14 cellular contexts compared by ENCODE assay signal in the genomic region with DNA sequence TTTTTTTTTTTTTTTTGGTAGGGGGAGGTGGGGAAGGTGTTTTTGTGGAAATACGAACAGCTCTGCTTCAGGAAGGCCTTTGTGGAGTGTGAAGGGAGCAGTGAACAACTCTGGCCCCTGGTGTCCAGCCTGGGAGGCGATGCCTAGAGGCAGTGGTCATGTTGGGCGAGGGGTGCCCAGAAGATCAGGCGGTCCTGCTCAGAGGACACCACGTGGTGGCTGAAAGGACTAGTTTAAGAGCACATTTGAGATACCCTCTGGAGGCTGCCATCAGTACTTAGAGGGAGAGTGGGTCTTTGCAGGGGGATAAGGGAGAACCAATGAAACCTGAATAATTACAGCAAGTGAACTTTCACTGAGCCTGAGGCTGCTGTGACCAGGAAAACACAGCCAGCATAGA. TPM values are rescaled to one million over a fixed set of nuclear protein-coding genes. Genes with fewer than 3 reads are reported as not detected.
A peak's percentile ranks its signal among the peaks of the same experiment; 100 is the strongest.
DNase-seq lines count a peak whose midpoint lies in the region; ATAC-seq and TF ChIP-seq lines count a peak whose summit lies in the region.
"Had no signal": no experiment of that assay in that cellular context is flagged by ENCODE, and none has a peak within 500 bp of the region (broad histone marks: within the 10 kb centered on the region; RNA-seq: fewer than 3 reads in every experiment).

No MANE protein-coding gene starts in this region.

- H3K23ac ChIP-seq in IMR-90 (ENCODE audit: low read depth, low read length) (no peak overlapping the region), neuronal stem cell (ENCODE audit: low read depth, low read length, poor library complexity) (no peak overlapping the region)

- 89% methylated on average over 2 of the region's 5 CpGs; no CpG with 5 or more reads in 1 of the 2 experiments for WGBS in IMR-90 (ENCODE audit: extremely low coverage in 2 of 2, insufficient read length in 1 of 2), 2 experiments
- WGBS in endodermal cell (ENCODE audit: insufficient coverage in 1 of 2, insufficient read length in 1 of 2), 2 experiments: 84 to 87% methylated on average over 3 to 5 of the region's 5 CpGs
- WGBS in neuronal stem cell (ENCODE audit: extremely low coverage in 2 of 2, insufficient read length in 2 of 2, insufficient replicate concordance in 1 of 2), 2 donors: no CpG with 5 or more reads among the region's 5 CpGs

- no peak overlapping the region for H3K4me2 ChIP-seq in GM23338
- H3K4me2 ChIP-seq in IMR-90 (ENCODE audit: low read depth, low read length): no peak overlapping the region
- no peak overlapping the region for H3K4me2 ChIP-seq in neuronal stem cell (ENCODE audit: insufficient read depth, low read length, poor library complexity, severe bottlenecking)

- dilution Hi-C loops in IMR-90 (cut with HindIII; ENCODE audit: low sequenced_read_pairs, unreplicated experiment): no loop called here

- TF ChIP-seq CTCF in GM23338 (conservative IDR thresholded peaks at IDR 0.05; ENCODE audit: low read depth in 2 of 2): 0 out of 4 replicates have a peak, but pooled peaks of 1 of the 2 experiments have one; percentile 12
- no peak for TF ChIP-seq CTCF in IMR-90 (conservative IDR thresholded peaks at IDR 0.05; ENCODE audit: low read depth, low read length)
- TF ChIP-seq CTCF in endodermal cell (conservative IDR thresholded peaks at IDR 0.05): peak; percentile 24
- no peak for TF ChIP-seq CTCF in chondrocyte (IDR thresholded peaks at IDR 0.05)

- H3K36me3 ChIP-seq in GM23338 (ENCODE audit: insufficient read depth) (no peaks in the 10 kb centered on the region), IMR-90 (ENCODE audit: control insufficient read depth, insufficient read depth, low read length) (no peaks in the 10 kb centered on the region), endodermal cell (ENCODE audit: control insufficient read depth, insufficient read depth, low read length) (no peaks in the 10 kb centered on the region), neuronal stem cell (replicated peaks in 1 of 2; ENCODE audit: control insufficient read depth in 2 of 2, insufficient read depth in 2 of 2, low read length in 2 of 2) (no peaks in the 10 kb centered on the region)

- H4K20me1 ChIP-seq in GM23338 (replicated peaks; ENCODE audit: insufficient read depth) (no peaks in the 10 kb centered on the region), IMR-90 (ENCODE audit: insufficient read depth, low read length) (no peaks in the 10 kb centered on the region)

- no peaks in the 10 kb centered on the region for H3K9me1 ChIP-seq in IMR-90 (ENCODE audit: insufficient read depth, low read length)

- H3K9me2 ChIP-seq in GM23338 (ENCODE audit: insufficient read depth): no peaks in the 10 kb centered on the region

- H3K79me1 ChIP-seq in IMR-90 (ENCODE audit: low read depth in 1 of 2, low read length in 2 of 2) (no peaks in the 10 kb centered on the region), neuronal stem cell (ENCODE audit: low read depth, low read length) (no peaks in the 10 kb centered on the region)

- POLR2A ChIA-PET in IMR-90 (lab: Charles Lee; ENCODE audit: unreplicated experiment): no interaction called here

- CTCF ChIA-PET in IMR-90 (lab: Yijun Ruan, JAX): no interaction called here

- no peak for TF ChIP-seq POLR2A in IMR-90 (IDR thresholded peaks at IDR 0.05; ENCODE audit: low read depth, low read length)

- no peak overlapping the region for H4K5ac ChIP-seq in IMR-90 (ENCODE audit: low read depth, low read length)

- H3K27me3 ChIP-seq in GM23338 (ENCODE audit: insufficient read depth) (no peaks in the 10 kb centered on the region), IMR-90 (ENCODE audit: control insufficient read depth, insufficient read depth, low read length) (peaks cover 4% of the 10 kb centered on the region), endodermal cell (ENCODE audit: control insufficient read depth, insufficient read depth, low read length, poor library complexity, severe bottlenecking) (no peaks in the 10 kb centered on the region), neuronal stem cell (ENCODE audit: control insufficient read depth in 3 of 3, insufficient read depth in 3 of 3, low read depth in 1 of 3, low read length in 3 of 3) (no peaks in the 10 kb centered on the region)

- intact Hi-C loops in IMR-90 (cut with micrococcal nuclease): no loop called here

- in situ Hi-C loops in IMR-90 (cut with MboI; ENCODE audit: low sequenced_read_pairs): no loop called here

- TF ChIP-seq RAD21 in IMR-90 (IDR thresholded peaks at IDR 0.05; ENCODE audit: low read length): no peak

- H3K27ac ChIP-seq in GM23338 (ENCODE audit: low read depth) (no peak overlapping the region), IMR-90 (ENCODE audit: insufficient read depth, low read length) (no peak overlapping the region), endodermal cell (ENCODE audit: low read depth, low read length) (no peak overlapping the region), neuronal stem cell (replicated peaks; ENCODE audit: low read length) (no peak overlapping the region)

- no peak overlapping the region for H3K18ac ChIP-seq in IMR-90 (ENCODE audit: low read depth, low read length)
- H3K18ac ChIP-seq in neuronal stem cell (ENCODE audit: low read length): peak overlapping the region; percentile 78

- no peak overlapping the region for H3K56ac ChIP-seq in IMR-90 (ENCODE audit: extremely low read depth, insufficient read depth, low read length)

- BruUV-seq in IMR-90 (replicated peaks; lab: Mats Ljungman, UMichigan): no TSS peak

- no peaks in the 10 kb centered on the region for H3K79me2 ChIP-seq in GM23338 (replicated peaks; ENCODE audit: insufficient read depth)

- H2BK5ac ChIP-seq in IMR-90 (ENCODE audit: low read depth, low read length, poor library complexity, severe bottlenecking): no peak overlapping the region
- H2BK5ac ChIP-seq in neuronal stem cell (ENCODE audit: low read length): no peak overlapping the region

- H2AFZ ChIP-seq in GM23338 (0 out of 2 replicates have a peak overlapping the region, but pooled peaks have one; percentile 5), IMR-90 (replicated peaks; ENCODE audit: low read length, poor library complexity) (peak overlapping the region; percentile 24), neuronal stem cell (ENCODE audit: low read length) (no peak overlapping the region)

- H3K4me3 Mint-ChIP-seq in GM23338 (no peak overlapping the region; the same call in 2 of the 3 replicates), endodermal cell (no peak overlapping the region), chondrocyte (ENCODE audit: unreplicated experiment) (no peak overlapping the region)

- H3K9ac ChIP-seq in IMR-90 (ENCODE audit: low read depth, low read length): no peak overlapping the region
- H3K9ac ChIP-seq in endodermal cell (ENCODE audit: extremely low read depth, low read length, poor library complexity, severe bottlenecking): no peak overlapping the region
- H3K9ac ChIP-seq in neuronal stem cell (ENCODE audit: low read depth, low read length, poor library complexity): no peak overlapping the region

- DNase-seq in GM23338 (ENCODE audit: low spot score) (peak; percentile 34), IMR-90 (no peak), endodermal cell (peak; percentile 57), neuronal stem cell (ENCODE audit: low spot score) (no peak), AG08396 (ENCODE audit: low spot score) (no peak), chondrocyte (ENCODE audit: low spot score) (no peak)
- DNase-seq: ACHN, DMS53, NCI-H1092, NCI-H2081 treated with DMSO at 0.1 percent for 48 hours, NCI-H510A treated with DMSO at 0.1 percent for 48 hours, NCI-H82, SHP77 treated with DMSO at 0.1 percent for 48 hours had no signal

- H2BK15ac ChIP-seq in IMR-90 (ENCODE audit: low read depth, low read length) (no peak overlapping the region), neuronal stem cell (ENCODE audit: low read length) (no peak overlapping the region)

- no peaks in the 10 kb centered on the region for H3K9me3 Mint-ChIP-seq in GM23338
- no peaks in the 10 kb centered on the region for H3K9me3 Mint-ChIP-seq in endodermal cell
- H3K9me3 Mint-ChIP-seq in chondrocyte (ENCODE audit: low read depth): no peaks in the 10 kb centered on the region

- no peak overlapping the region for H3K4ac ChIP-seq in IMR-90 (ENCODE audit: low read depth, low read length)
- no peak overlapping the region for H3K4ac ChIP-seq in neuronal stem cell (ENCODE audit: low read length)

- H4K8ac ChIP-seq in IMR-90 (ENCODE audit: low read depth in 2 of 2, low read length in 2 of 2): no peak overlapping the region
- no peak overlapping the region for H4K8ac ChIP-seq in neuronal stem cell (ENCODE audit: low read depth, low read length)

- H3K4me1 ChIP-seq in GM23338 (ENCODE audit: insufficient read depth) (peaks cover 21% of the 10 kb centered on the region), IMR-90 (ENCODE audit: control insufficient read depth, insufficient read depth, low read length) (no peaks in the 10 kb centered on the region), endodermal cell (ENCODE audit: control insufficient read depth, insufficient read depth, low read length) (peaks cover 4% of the 10 kb centered on the region), neuronal stem cell (ENCODE audit: control insufficient read depth in 2 of 2, insufficient read depth in 1 of 2, low read depth in 1 of 2, low read length in 2 of 2) (peaks cover 0 to 4% of the 10 kb centered on the region in 2 donors)

- H2BK120ac ChIP-seq in IMR-90 (ENCODE audit: low read depth, low read length): no peak overlapping the region
- no peak overlapping the region for H2BK120ac ChIP-seq in neuronal stem cell (ENCODE audit: low read depth, low read length)

- H3K36me3 Mint-ChIP-seq in GM23338 (ENCODE audit: low read depth): no peaks in the 10 kb centered on the region
- no peaks in the 10 kb centered on the region for H3K36me3 Mint-ChIP-seq in endodermal cell (ENCODE audit: low read depth)
- no peaks in the 10 kb centered on the region for H3K36me3 Mint-ChIP-seq in chondrocyte (ENCODE audit: low read depth)

- ATAC-seq in GM23338 (peak; percentile 34; the same call in 2 of the 3 replicates), IMR-90 (ENCODE audit: low read depth) (no peak), GM18498 (IDR thresholded peaks at IDR 0.05; ENCODE audit: unreplicated experiment) (no peak)

- H4K91ac ChIP-seq in IMR-90 (ENCODE audit: insufficient read depth, low read depth, low read length): no peak overlapping the region
- no peak overlapping the region for H4K91ac ChIP-seq in neuronal stem cell (ENCODE audit: low read depth, low read length, poor library complexity)

- H3K27me3 Mint-ChIP-seq in GM23338 (ENCODE audit: insufficient read depth, low read depth, poor library complexity): peaks cover 18% of the 10 kb centered on the region
- no peaks in the 10 kb centered on the region for H3K27me3 Mint-ChIP-seq in endodermal cell (ENCODE audit: insufficient read depth)
- H3K27me3 Mint-ChIP-seq in chondrocyte (ENCODE audit: low read depth): peaks cover 5% of the 10 kb centered on the region

- H3K14ac ChIP-seq in IMR-90 (replicated peaks; ENCODE audit: low read depth, low read length): no peak overlapping the region
- no peak overlapping the region for H3K14ac ChIP-seq in neuronal stem cell (ENCODE audit: low read length)

- no peak overlapping the region for H2BK12ac ChIP-seq in neuronal stem cell (ENCODE audit: low read length)

- peak overlapping the region; percentile 37 for H2AK9ac ChIP-seq in IMR-90 (replicated peaks; ENCODE audit: low read depth, low read length, poor library complexity)

- H2AK5ac ChIP-seq in IMR-90 (ENCODE audit: low read depth, low read length): no peak overlapping the region
- no peak overlapping the region for H2AK5ac ChIP-seq in neuronal stem cell (ENCODE audit: low read depth, low read length)

- H3K9me3 ChIP-seq in IMR-90 (ENCODE audit: control insufficient read depth, insufficient read depth, low read length) (no peaks in the 10 kb centered on the region), endodermal cell (ENCODE audit: control insufficient read depth, low read length) (no peaks in the 10 kb centered on the region), neuronal stem cell (replicated peaks in 1 of 2; ENCODE audit: control insufficient read depth in 2 of 2, insufficient read depth in 1 of 2, low read depth in 1 of 2, low read length in 2 of 2) (no peaks in the 10 kb centered on the region)

- H3K4me1 Mint-ChIP-seq in GM23338 (peaks cover 30% of the 10 kb centered on the region), endodermal cell (peaks cover 12% of the 10 kb centered on the region), chondrocyte (ENCODE audit: low read depth) (peaks cover 9% of the 10 kb centered on the region)

- H3K27ac Mint-ChIP-seq in GM23338: no peak overlapping the region
- H3K27ac Mint-ChIP-seq in endodermal cell: no peak overlapping the region
- H3K27ac Mint-ChIP-seq in chondrocyte (ENCODE audit: unreplicated experiment): no peak overlapping the region

- peaks cover 4% of the 10 kb centered on the region; the same call in 1 of the 2 replicates for H3F3A ChIP-seq in GM23338 (replicated peaks; ENCODE audit: low read depth)

- no peak overlapping the region for H3K4me3 ChIP-seq in GM23338
- no peak overlapping the region for H3K4me3 ChIP-seq in IMR-90 (ENCODE audit: insufficient read depth, low read depth, low read length)
- no peak overlapping the region for H3K4me3 ChIP-seq in endodermal cell (ENCODE audit: low read length)
- no peak overlapping the region for H3K4me3 ChIP-seq in neuronal stem cell (ENCODE audit: low read length in 2 of 2)

- no peak overlapping the region for H2BK20ac ChIP-seq in IMR-90 (ENCODE audit: low read depth, low read length)

RNA-seq across cellular contexts. Expression of a gene that starts 40.1 kb away (rescaled TPM):
- 51.4 and 53.5 TPM in 2 replicates for total RNA-seq in GM23338 (2014; rRNA removed; shearing (Covaris generic))
- polyA plus RNA-seq in GM23338 (2016; fragmentation: Nextera tagmentation; extraction: Ambion mirVana) (38.8 and 40.8 TPM in 2 replicates), IMR-90 (2012; rRNA removed) (23.7 and 27.6 TPM in 2 replicates)
- total RNA-seq in IMR-90 (2012; rRNA removed) (27.4 and 40.5 TPM in 2 replicates), endodermal cell (10 to 100 TPM; 30.0 to 35.7 TPM), chondrocyte (26.7 to 31.5 TPM (median 27.0 TPM) in 3 replicates)
- polyA plus RNA-seq in IMR-90 (2012; cell fraction: cytosol; rRNA removed): 4.1 and 5.2 TPM in 2 replicates
- polyA plus RNA-seq in IMR-90 (2012; cell fraction: nucleus; rRNA removed; ENCODE audit: low replicate concordance): 2.4 and 23.1 TPM in 2 replicates
- polyA plus RNA-seq in endodermal cell (2013, experiment 1 of 2): 47.5 TPM
- polyA plus RNA-seq in endodermal cell (2013, experiment 2 of 2): 44.7 TPM
- polyA plus RNA-seq in neuronal stem cell (2013, experiment 1 of 2): 31.5 TPM
- 32.5 TPM for polyA plus RNA-seq in neuronal stem cell (2013, experiment 2 of 2)

Comparison
In these comparisons a context has a peak if more than half of its experiments do, and no peak if none do; other contexts are left out.
1. DNase-seq: peak in GM23338 (single experiment) and endodermal cell (single experiment); none in IMR-90 (single experiment), neuronal stem cell (single experiment), AG08396 (single experiment) and chondrocyte (single experiment).